Comparison of ENCODE assay signal across 1 cellular context in genomic region chr3:59782664-59783063, GRCh38.
TF ChIP-seq lines count a peak whose summit lies in the region.

No MANE protein-coding gene starts in this region.

TF ChIP-seq in SK-N-SH, 30 proteins besides CTCF, POLR2A, EP300 and RAD21 (continued from another document):
- no peak for TF ChIP-seq MXI1 (IDR thresholded peaks at IDR 0.05; ENCODE audit: low read depth, low read length)
- TF ChIP-seq, protein P1, sequence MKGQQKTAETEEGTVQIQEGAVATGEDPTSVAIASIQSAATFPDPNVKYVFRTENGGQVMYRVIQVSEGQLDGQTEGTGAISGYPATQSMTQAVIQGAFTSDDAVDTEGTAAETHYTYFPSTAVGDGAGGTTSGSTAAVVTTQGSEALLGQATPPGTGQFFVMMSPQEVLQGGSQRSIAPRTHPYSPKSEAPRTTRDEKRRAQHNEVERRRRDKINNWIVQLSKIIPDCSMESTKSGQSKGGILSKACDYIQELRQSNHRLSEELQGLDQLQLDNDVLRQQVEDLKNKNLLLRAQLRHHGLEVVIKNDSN (IDR thresholded peaks at IDR 0.05; ENCODE audit: borderline replicate concordance, low read depth) = no peak
